Comparison of ENCODE assay signal across 8 cellular contexts in the genomic region with DNA sequence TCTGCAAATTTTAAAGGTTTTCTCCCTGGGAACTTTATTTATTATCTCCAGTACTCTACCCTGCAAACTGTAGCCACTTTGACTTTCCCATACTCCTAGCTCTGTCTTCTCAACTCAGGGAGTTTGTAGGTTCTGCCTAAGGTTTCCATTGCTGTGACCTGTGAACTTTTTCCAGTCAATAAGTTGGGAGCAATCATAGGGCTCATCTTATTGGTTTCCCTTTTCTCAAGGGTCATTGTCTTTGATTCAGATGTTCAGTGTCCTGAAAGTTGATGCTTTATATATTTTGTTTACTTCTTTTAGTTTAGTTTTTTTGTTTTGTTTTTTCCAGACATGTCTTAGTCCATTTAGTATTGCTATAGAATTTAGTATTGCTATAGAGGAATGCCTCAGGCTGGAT.
"Had no signal": no experiment of that assay in that cellular context is flagged by ENCODE, and none has a peak within 500 bp of the region (broad histone marks: within the 10 kb centered on the region; RNA-seq: fewer than 3 reads in every experiment).

No MANE protein-coding gene starts in this region.

- FAIRE-seq: G401.6, GM12878, GM12891, GM12892, GM18507, GM19239 had no signal

- DNase-seq: GDM1, GF-D8 had no signal

- ATAC-seq: GM12878 had no signal

- H3K4me3 ChIP-seq: GM12878 had no signal
